8 cellular contexts compared by ENCODE assay signal in genomic region chr15:80989110-80989517, GRCh38. TPM values are rescaled to one million over a fixed set of nuclear protein-coding genes. Genes with fewer than 3 reads are reported as not detected.
DNase-seq lines count a peak whose midpoint lies in the region; ATAC-seq and TF ChIP-seq lines count a peak whose summit lies in the region.

No MANE protein-coding gene starts in this region.

- peak overlapping the region; percentile 98 for H3K4me3 ChIP-seq in HAP-1
- H3K4me3 ChIP-seq in foreskin fibroblast (ENCODE audit: low read depth in 1 of 2, low read length in 2 of 2) = peak overlapping the region; percentile 68 to 70
- H3K4me3 ChIP-seq in psoas muscle = peak overlapping the region; percentile 94

- TF ChIP-seq CTCF in CD14-positive monocyte (IDR thresholded peaks at IDR 0.05) = no peak
- TF ChIP-seq CTCF in foreskin fibroblast (IDR thresholded peaks at IDR 0.05; ENCODE audit: low read depth, low read length) = no peak
- no peak for TF ChIP-seq CTCF in psoas muscle (IDR thresholded peaks at IDR 0.05)

- H3K4me1 ChIP-seq in HAP-1 (peaks cover 48% of the 10 kb centered on the region), psoas muscle (peaks cover 42% of the 10 kb centered on the region)

- ATAC-seq in T-cell (replicated peaks in 1 of 4) (no peak), psoas muscle (peak in 1 of 4 donors; percentile 40)

- peaks cover 64% of the 10 kb centered on the region for H3K4me1 Mint-ChIP-seq in CD14-positive monocyte
- H3K4me1 Mint-ChIP-seq in T-cell = peaks cover 68 to 74% (median 74%) of the 10 kb centered on the region in 3 donors

- H3K36me3 Mint-ChIP-seq in CD14-positive monocyte (peaks cover 7 to 10% of the 10 kb centered on the region in 2 donors), T-cell (peaks cover 12% of the 10 kb centered on the region)

- CTCF ChIA-PET in T-cell (lab: Charles Lee) = no interaction called here

- DNase-seq in CD14-positive monocyte (ENCODE audit: low spot score) (no peak), HAP-1 (ENCODE audit: low spot score in 2 of 2) (peak in 1 of 2 experiments; percentile 30), T-cell (no peak), foreskin fibroblast (no peak), psoas muscle (no peak), SHP77 (lab: John Stamatoyannopoulos, UW) (no peak), UCSD-AML1 (lab: John Stamatoyannopoulos, UW; ENCODE audit: unreplicated experiment) (no peak)
- no peak for DNase-seq in central memory CD4-positive, alpha-beta T cell

- H3K36me3 ChIP-seq in HAP-1 (replicated peaks) = no peaks in the 10 kb centered on the region; the same call in 1 of the 2 replicates
- no peaks in the 10 kb centered on the region for H3K36me3 ChIP-seq in psoas muscle (ENCODE audit: insufficient read depth in 1 of 2, low read depth in 1 of 2)

- H3K9me3 ChIP-seq in HAP-1 = no peaks in the 10 kb centered on the region
- no peaks in the 10 kb centered on the region for H3K9me3 ChIP-seq in psoas muscle

- H3K27me3 Mint-ChIP-seq in CD14-positive monocyte (ENCODE audit: low read depth in 3 of 3) = peaks cover 0 to 5% (median under 1%) of the 10 kb centered on the region in 3 donors
- no peaks in the 10 kb centered on the region for H3K27me3 Mint-ChIP-seq in T-cell

- H3K9me3 Mint-ChIP-seq in CD14-positive monocyte (no peaks in the 10 kb centered on the region), T-cell (no peaks in the 10 kb centered on the region)

- intact Hi-C loops in CD14-positive monocyte (cut with micrococcal nuclease) = loop anchor here (5.0 to 10.0 kb wide), 2 partner anchors 33 to 46 kb away; no protein-coding TSS in a partner anchor
- intact Hi-C loops in psoas muscle (cut with DNase I) = loop anchor here in 1 of 2 donors (10.0 kb wide), 1 partner anchor 276 kb away; no protein-coding TSS in a partner anchor

- in situ Hi-C loops in HAP-1 (cut with MboI; ENCODE audit: low sequenced_read_pairs) = loop anchor here (10.0 kb wide), 1 partner anchor 1056 kb away; the partner anchor contains the start of gene MEX3B

- H3K27ac ChIP-seq in psoas muscle = peak overlapping the region; percentile 90

- H3K4me3 Mint-ChIP-seq in CD14-positive monocyte = peak overlapping the region; percentile 93 to 99
- peak overlapping the region; percentile 92 to 99 (median 98) for H3K4me3 Mint-ChIP-seq in T-cell

- H3K27me3 ChIP-seq in HAP-1 (ENCODE audit: low read depth) (no peaks in the 10 kb centered on the region), psoas muscle (ENCODE audit: insufficient read depth in 3 of 3, low read length in 2 of 3) (no peaks in the 10 kb centered on the region)

- WGBS in psoas muscle, 3 donors = 0 to 2% (median 1%) methylated on average over 7 of the region's 7 CpGs

- peak overlapping the region; percentile 93 to 99 (median 96) for H3K27ac Mint-ChIP-seq in CD14-positive monocyte
- H3K27ac Mint-ChIP-seq in T-cell = peak overlapping the region; percentile 98

- POLR2A ChIA-PET in T-cell (lab: Charles Lee) = interaction anchor here in 1 of 2 donors (0.8 kb wide), 1 partner anchor 18 kb away, joined by 5 read pairs; no protein-coding TSS in a partner anchor

RNA-seq across cellular contexts. Expression of gene MESD, which starts 0.5 kb away (rescaled TPM):
- 10 to 100 TPM; 13.1 to 15.7 TPM for polyA plus RNA-seq in CD14-positive monocyte
- 10 to 100 TPM; 17.7 to 32.8 (median 30.7) TPM for total RNA-seq in T-cell
- total RNA-seq in psoas muscle = 1 to 10 TPM; 5.3 to 9.4 (median 6.5) TPM
- polyA plus RNA-seq in psoas muscle = 1 to 10 TPM; 4.6 to 8.6 (median 7.1) TPM

RNA-seq across cellular contexts. Expression of gene TLNRD1, which starts 11.6 kb away (rescaled TPM):
- polyA plus RNA-seq in CD14-positive monocyte (1 to 10 TPM; 2.6 to 3.4 TPM), psoas muscle (1 to 10 TPM in 1 of 3 donors, under 1 TPM in 2; 0.65 to 5.1 (median 0.82) TPM)
- total RNA-seq in T-cell (10 to 100 TPM; 10.9 to 36.2 (median 29.8) TPM), psoas muscle (1 to 10 TPM; 2.4 to 4.4 (median 2.7) TPM)
